ENCODE assay signal across 19 cellular contexts in genomic region chr11:13313005-13313819, GRCh38. TPM values are rescaled to one million over a fixed set of nuclear protein-coding genes. Genes with fewer than 3 reads are reported as not detected.
DNase-seq lines count a peak whose midpoint lies in the region; ATAC-seq and TF ChIP-seq lines count a peak whose summit lies in the region.
"Had no signal": no experiment of that assay in that cellular context is flagged by ENCODE, and none has a peak within 500 bp of the region (broad histone marks: within the 10 kb centered on the region; RNA-seq: fewer than 3 reads in every experiment).

No MANE protein-coding gene starts in this region.

- H3K27ac Mint-ChIP-seq in activated T-helper 17 cell treated with anti-CD3 and anti-CD28 coated beads, Interleukin-2, amount 50 U/mL, for 72 hours, result peak overlapping the region; percentile 48
- H3K27ac Mint-ChIP-seq in immature natural killer cell, result peak overlapping the region in 5 of 6 donors; percentile 3 to 89 (median 47)
- H3K27ac Mint-ChIP-seq in mesothelial cell of epicardium, result no peak overlapping the region
- H3K27ac Mint-ChIP-seq in T-cell, result no peak overlapping the region
- H3K27ac Mint-ChIP-seq: activated CD4-positive, alpha-beta memory T cell treated with anti-CD3 and anti-CD28 coated beads for 36 hours had no signal

- DNase-seq in left ventricle myocardium superior, result no peak
- no peak for DNase-seq in Right ventricle myocardium superior
- no peak for DNase-seq in immature natural killer cell
- no peak for DNase-seq in mesothelial cell of epicardium (ENCODE audit: low spot score in 2 of 2, unreplicated experiment in 2 of 2)
- no peak for DNase-seq in COLO668 (lab: John Stamatoyannopoulos, UW; ENCODE audit: unreplicated experiment)
- no peak for DNase-seq in T-cell
- DNase-seq: activated CD4-positive, alpha-beta memory T cell treated with anti-CD3 and anti-CD28 coated beads for 36 hours; activated naive CD4-positive, alpha-beta T cell treated with anti-CD3 and anti-CD28 coated beads, Interleukin-2, amount 50 U/mL, for 16 hours; erythroblast; HCEC 1CT; KBM-7; mesenchymal stem cell; naive B cell; NCI-H524; retina; stimulated activated CD4-positive, alpha-beta T cell treated with anti-CD3 and anti-CD28 coated beads, Interleukin-12 subunit alpha, Interleukin-12 subunit beta, amount 100 ng/mL, for 4 hours; stimulated activated CD4-positive, alpha-beta T cell treated with anti-CD3 and anti-CD28 coated beads, Interleukin-4, amount 100 ng/mL, for 4 hours had no signal

- intact Hi-C loops in left ventricle myocardium superior (cut with micrococcal nuclease), result no loop called here
- intact Hi-C loops in Right ventricle myocardium superior (cut with DNase I), result no loop called here

- H3K9me3 Mint-ChIP-seq in activated T-helper 17 cell treated with anti-CD3 and anti-CD28 coated beads, Interleukin-2, amount 50 U/mL, for 72 hours, result no peaks in the 10 kb centered on the region
- no peaks in the 10 kb centered on the region for H3K9me3 Mint-ChIP-seq in immature natural killer cell
- no peaks in the 10 kb centered on the region for H3K9me3 Mint-ChIP-seq in mesothelial cell of epicardium
- H3K9me3 Mint-ChIP-seq in T-cell, result no peaks in the 10 kb centered on the region
- H3K9me3 Mint-ChIP-seq: activated CD4-positive, alpha-beta memory T cell treated with anti-CD3 and anti-CD28 coated beads for 36 hours; naive B cell had no signal

- H3K36me3 Mint-ChIP-seq in activated T-helper 17 cell treated with anti-CD3 and anti-CD28 coated beads, Interleukin-2, amount 50 U/mL, for 72 hours (ENCODE audit: low read depth), result no peaks in the 10 kb centered on the region
- peaks cover 0 to 22% (median 6%) of the 10 kb centered on the region in 3 donors for H3K36me3 Mint-ChIP-seq in immature natural killer cell
- no peaks in the 10 kb centered on the region for H3K36me3 Mint-ChIP-seq in mesothelial cell of epicardium
- H3K36me3 Mint-ChIP-seq in T-cell, result peaks cover 44% of the 10 kb centered on the region

- no peak for TF ChIP-seq CTCF in mesothelial cell of epicardium (IDR thresholded peaks at IDR 0.05; ENCODE audit: unreplicated experiment)

- H3K4me3 Mint-ChIP-seq in activated T-helper 17 cell treated with anti-CD3 and anti-CD28 coated beads, Interleukin-2, amount 50 U/mL, for 72 hours, result no peak overlapping the region
- H3K4me3 Mint-ChIP-seq in immature natural killer cell (peak overlapping the region in 1 of 5 donors; percentile 33), mesothelial cell of epicardium (no peak overlapping the region), T-cell (no peak overlapping the region)
- H3K4me3 Mint-ChIP-seq: activated CD4-positive, alpha-beta memory T cell treated with anti-CD3 and anti-CD28 coated beads for 36 hours had no signal

- POLR2A ChIA-PET in T-cell (lab: Charles Lee), result interaction anchor here in 1 of 2 donors (0.6 kb wide), 1 partner anchor 34 kb away, joined by 3 read pairs; no protein-coding TSS in a partner anchor

- H3K27me3 Mint-ChIP-seq in activated T-helper 17 cell treated with anti-CD3 and anti-CD28 coated beads, Interleukin-2, amount 50 U/mL, for 72 hours, result no peaks in the 10 kb centered on the region
- H3K27me3 Mint-ChIP-seq in immature natural killer cell (ENCODE audit: low read depth in 3 of 3), result peaks cover 1 to 4% (median 2%) of the 10 kb centered on the region in 3 donors
- no peaks in the 10 kb centered on the region for H3K27me3 Mint-ChIP-seq in mesothelial cell of epicardium (ENCODE audit: low read depth)
- no peaks in the 10 kb centered on the region for H3K27me3 Mint-ChIP-seq in T-cell
- H3K27me3 Mint-ChIP-seq: activated CD4-positive, alpha-beta memory T cell treated with anti-CD3 and anti-CD28 coated beads for 36 hours; naive B cell had no signal

- CTCF ChIA-PET in T-cell (lab: Charles Lee), result interaction anchor here (0.7 to 1.3 kb wide), 3 partner anchors 18 to 31 kb away, joined by 3 to 4 read pairs (median 3); no protein-coding TSS in a partner anchor

- ATAC-seq in left ventricle myocardium superior (peak; percentile 9), Right ventricle myocardium superior (ENCODE audit: poor library complexity) (no peak), HG03175 (IDR thresholded peaks at IDR 0.05; ENCODE audit: unreplicated experiment) (no peak), T-cell (replicated peaks in 1 of 4) (no peak)
- no peak for ATAC-seq in activated T-helper 17 cell treated with anti-CD3 and anti-CD28 coated beads, Interleukin-2, amount 50 U/mL, for 72 hours (replicated peaks)

- H3K4me1 Mint-ChIP-seq in activated T-helper 17 cell treated with anti-CD3 and anti-CD28 coated beads, Interleukin-2, amount 50 U/mL, for 72 hours, result peaks cover 71% of the 10 kb centered on the region
- H3K4me1 Mint-ChIP-seq in immature natural killer cell (peaks cover 0 to 58% of the 10 kb centered on the region in 2 donors), mesothelial cell of epicardium (peaks cover 11% of the 10 kb centered on the region), T-cell (peaks cover 83 to 89% (median 88%) of the 10 kb centered on the region in 3 donors)

RNA-seq across cellular contexts. Expression of gene BMAL1, which starts 35.6 kb away (rescaled TPM):
- total RNA-seq in left ventricle myocardium superior (4.6 TPM), Right ventricle myocardium superior (9.8 TPM), mesothelial cell of epicardium (5.5 to 6.7 TPM (median 5.8 TPM) in 3 replicates), T-cell (10 to 100 TPM; 67.9 to 99.2 (median 72.1) TPM)
- 10 to 100 TPM; 41.6 to 44.7 TPM for total RNA-seq in activated T-helper 17 cell treated with anti-CD3 and anti-CD28 coated beads, Interleukin-2, amount 50 U/mL, for 72 hours
- polyA plus RNA-seq in immature natural killer cell, result 10 to 100 TPM; 20.2 to 29.6 (median 20.2) TPM

Comparison
In these comparisons a context has a peak if more than half of its experiments do, and no peak if none do; other contexts are left out.
1. H3K27ac Mint-ChIP-seq: peak in activated T-helper 17 cell treated with anti-CD3 and anti-CD28 coated beads, Interleukin-2, amount 50 U/mL, for 72 hours (single experiment) and immature natural killer cell (5 of 6); none in mesothelial cell of epicardium (single experiment) and T-cell (0 of 2).